In genomic region chr17:36869441-36869840, GRCh38 we compare ENCODE assay signal across 24 cellular contexts.
A peak's percentile ranks its signal among the peaks of the same experiment; 100 is the strongest.
DNase-seq lines count a peak whose midpoint lies in the region; ATAC-seq, FAIRE-seq and TF ChIP-seq lines count a peak whose summit lies in the region.
"Had no signal": no experiment of that assay in that cellular context is flagged by ENCODE, and none has a peak within 500 bp of the region (broad histone marks: within the 10 kb centered on the region; RNA-seq: fewer than 3 reads in every experiment).

No MANE protein-coding gene starts in this region.

- peak overlapping the region; percentile 6 for H2BK15ac ChIP-seq in H1 (ENCODE audit: low read length)
- H2BK15ac ChIP-seq in neuronal stem cell (ENCODE audit: low read length), result peak overlapping the region; percentile 2

- H4K5ac ChIP-seq in H1 (ENCODE audit: insufficient read length, low read depth, low read length), result no peak overlapping the region

- H3K27ac ChIP-seq in H1 (ENCODE audit: low read depth, low read length), result no peak overlapping the region
- H3K27ac ChIP-seq in neuronal stem cell (replicated peaks; ENCODE audit: low read length), result no peak overlapping the region
- H3K27ac ChIP-seq: BLaER1 treated with 17β-estradiol and CSF1 and Interleukin-3, amounts not matched to agents 10 nM and 100 nM; GM23248 had no signal

- CTCF ChIA-PET in H1 (lab: Charles Lee; ENCODE audit: partially characterized antibody), result interaction anchor here (1.0 to 2.5 kb wide), 4 partner anchors 25 to 178 kb away, joined by 3 to 17 read pairs (median 3); no protein-coding TSS in a partner anchor

- 84% methylated on average over 8 of the region's 8 CpGs; no CpG with 5 or more reads in 1 of the 2 experiments for WGBS in H1 (ENCODE audit: extremely low coverage in 1 of 2, insufficient coverage in 1 of 2, insufficient read length in 1 of 2, insufficient replicate concordance in 2 of 2, low coverage in 1 of 2, low lambda C conversion rate in 2 of 2, missing lambda C conversion rate in 1 of 2), 2 experiments
- WGBS in neuronal stem cell (ENCODE audit: extremely low coverage in 2 of 2, insufficient read length in 2 of 2, insufficient replicate concordance in 1 of 2), 2 donors, result no CpG with 5 or more reads among the region's 8 CpGs

- FAIRE-seq in H1 (lab: Jason Lieb, UNC), result no peak
- FAIRE-seq: A549, D721Med, G401.6, GM12892, GM19239, H54 had no signal

- H4K8ac ChIP-seq in H1 (ENCODE audit: extremely low read depth, insufficient read depth, low read length) (no peak overlapping the region), neuronal stem cell (ENCODE audit: low read depth, low read length) (no peak overlapping the region)

- no peak overlapping the region for H2AFZ ChIP-seq in H1 (ENCODE audit: low read length)
- H2AFZ ChIP-seq in neuronal stem cell (ENCODE audit: low read length), result no peak overlapping the region
- H2AFZ ChIP-seq: GM23248 had no signal

- H2BK12ac ChIP-seq in H1 (ENCODE audit: low read depth, low read length) (peak overlapping the region; percentile 5; the same call in 1 of the 2 replicates), neuronal stem cell (ENCODE audit: low read length) (peak overlapping the region; percentile 2)

- H3K79me1 ChIP-seq in H1 (ENCODE audit: low read depth, low read length), result no peaks in the 10 kb centered on the region
- no peaks in the 10 kb centered on the region for H3K79me1 ChIP-seq in neuronal stem cell (ENCODE audit: low read depth, low read length)

- H3K14ac ChIP-seq in H1 (ENCODE audit: insufficient read length) (no peak overlapping the region), neuronal stem cell (ENCODE audit: low read length) (no peak overlapping the region)

- H3K23ac ChIP-seq in H1 (ENCODE audit: insufficient read length) (no peak overlapping the region), neuronal stem cell (ENCODE audit: low read depth, low read length, poor library complexity) (peak overlapping the region; percentile 43)

- in situ Hi-C loops in G401 (cut with HindIII; ENCODE audit: low sequenced_read_pairs), result no loop called here

- TF ChIP-seq POLR2A in H1 (IDR thresholded peaks at IDR 0.05; ENCODE audit: control extremely low read depth in 1 of 2, low read depth in 2 of 2, low read length in 2 of 2), result no peak

- no peak overlapping the region for H2BK5ac ChIP-seq in H1 (ENCODE audit: low read depth, low read length)
- H2BK5ac ChIP-seq in neuronal stem cell (ENCODE audit: low read length), result peak overlapping the region; percentile 16

- no peak for TF ChIP-seq EP300 in H1 (IDR thresholded peaks at IDR 0.05; ENCODE audit: borderline replicate concordance in 1 of 2, low read depth in 2 of 2, low read length in 2 of 2)

- H4K91ac ChIP-seq in H1 (replicated peaks; ENCODE audit: insufficient read length, low read length), result no peak overlapping the region
- no peak overlapping the region for H4K91ac ChIP-seq in neuronal stem cell (ENCODE audit: low read depth, low read length, poor library complexity)

- H2BK120ac ChIP-seq in H1 (replicated peaks; ENCODE audit: low read depth, low read length) (no peak overlapping the region), neuronal stem cell (ENCODE audit: low read depth, low read length) (no peak overlapping the region)

- H3K9ac ChIP-seq in H1 (replicated peaks in 1 of 4; ENCODE audit: extremely low read depth in 1 of 4, low read depth in 3 of 4, low read length in 3 of 4), result no peak overlapping the region
- H3K9ac ChIP-seq in neuronal stem cell (ENCODE audit: low read depth, low read length, poor library complexity), result no peak overlapping the region
- H3K9ac ChIP-seq: BLaER1 treated with 17β-estradiol and CSF1 and Interleukin-3, amounts not matched to agents 10 nM and 100 nM; GM23248 had no signal

- no peaks in the 10 kb centered on the region for H3K36me3 ChIP-seq in H1 (ENCODE audit: control insufficient read depth in 2 of 4, insufficient read depth in 4 of 4, low read length in 3 of 4)
- H3K36me3 ChIP-seq in neuronal stem cell (replicated peaks in 1 of 2; ENCODE audit: control insufficient read depth in 2 of 2, insufficient read depth in 2 of 2, low read length in 2 of 2), result no peaks in the 10 kb centered on the region
- H3K36me3 ChIP-seq: BE2C; BLaER1 treated with 17β-estradiol and CSF1 and Interleukin-3, amounts not matched to agents 10 nM and 100 nM; HAP-1 had no signal

- H3K9me3 ChIP-seq in H1 (ENCODE audit: insufficient read depth in 2 of 2, low read depth in 1 of 2, low read length in 1 of 2), result no peaks in the 10 kb centered on the region
- no peaks in the 10 kb centered on the region for H3K9me3 ChIP-seq in neuronal stem cell (replicated peaks in 1 of 2; ENCODE audit: control insufficient read depth in 2 of 2, insufficient read depth in 1 of 2, low read depth in 1 of 2, low read length in 2 of 2)
- H3K9me3 ChIP-seq: A549, BE2C, HAP-1 had no signal

- POLR2A ChIA-PET in H1 (lab: Charles Lee; ENCODE audit: partially characterized antibody), result no interaction called here

- H3K4me1 ChIP-seq in H1 (replicated peaks in 1 of 4; ENCODE audit: control insufficient read depth in 3 of 4, insufficient read depth in 4 of 4, low read length in 3 of 4), result peaks cover 0 to 11% (median 8%) of the 10 kb centered on the region in 4 experiments; a peak in 6 of 7 replicates
- H3K4me1 ChIP-seq in neuronal stem cell (ENCODE audit: control insufficient read depth in 2 of 2, insufficient read depth in 1 of 2, low read depth in 1 of 2, low read length in 2 of 2), result peaks cover 0 to 12% of the 10 kb centered on the region in 2 donors
- H3K4me1 ChIP-seq: BE2C, HAP-1 had no signal

- H2BK20ac ChIP-seq in H1 (ENCODE audit: low read length), result 0 out of 2 replicates have a peak overlapping the region, but pooled peaks have one; percentile 52

- H3K23me2 ChIP-seq in H1 (ENCODE audit: low read depth, low read length), result no peaks in the 10 kb centered on the region

- DNase-seq in G401 (ENCODE audit: low spot score) (peak; percentile 33), NCI-H69 (lab: John Stamatoyannopoulos, UW) (peak; percentile 20), H1 (ENCODE audit: low read depth in 1 of 2, low spot score in 2 of 2) (no peak), neuronal stem cell (ENCODE audit: low spot score) (no peak)
- DNase-seq: 8988T; AML-193; BE2C; CD4-positive, alpha-beta T cell; CD8-positive, alpha-beta memory T cell; DMS 273 treated with DMSO at 0.1 percent for 48 hours; DMS79; GM23248; HFFc6 had no signal

- ATAC-seq in GM21515 (IDR thresholded peaks at IDR 0.05; ENCODE audit: unreplicated experiment), result no peak
- ATAC-seq in GM18868 (IDR thresholded peaks at IDR 0.05; ENCODE audit: unreplicated experiment), result no peak
- no peak for ATAC-seq in GM21619 (IDR thresholded peaks at IDR 0.05; ENCODE audit: unreplicated experiment)

- H3K4ac ChIP-seq in H1 (replicated peaks; ENCODE audit: insufficient read length, low read depth, low read length) (no peak overlapping the region), neuronal stem cell (ENCODE audit: low read length) (no peak overlapping the region)

- no peaks in the 10 kb centered on the region for H3K79me2 ChIP-seq in H1 (ENCODE audit: control insufficient read depth in 1 of 2, insufficient read depth in 2 of 2, low read length in 2 of 2)

- H3K27me3 ChIP-seq in H1 (replicated peaks in 1 of 4; ENCODE audit: control insufficient read depth in 3 of 4, extremely low read depth in 1 of 4, insufficient read depth in 3 of 4, low read length in 3 of 4) (no peaks in the 10 kb centered on the region; a peak in 1 of 7 replicates), neuronal stem cell (ENCODE audit: control insufficient read depth in 3 of 3, insufficient read depth in 3 of 3, low read depth in 1 of 3, low read length in 3 of 3) (peaks cover 0 to 17% (median 0%) of the 10 kb centered on the region in 3 experiments)
- H3K27me3 ChIP-seq: BE2C; BLaER1 treated with 17β-estradiol and CSF1 and Interleukin-3, amounts not matched to agents 10 nM and 100 nM had no signal

- H3K56ac ChIP-seq in H1 (replicated peaks; ENCODE audit: insufficient read length, low read depth, low read length), result no peak overlapping the region

- H2AK5ac ChIP-seq in H1 (ENCODE audit: low read depth, low read length) (no peak overlapping the region), neuronal stem cell (ENCODE audit: low read depth, low read length) (peak overlapping the region; percentile 48)

- H4K20me1 ChIP-seq in H1 (replicated peaks in 1 of 2; ENCODE audit: control insufficient read depth in 1 of 2, insufficient read depth in 2 of 2, low read length in 2 of 2), result no peaks in the 10 kb centered on the region

- no peak for TF ChIP-seq RAD21 in H1 (IDR thresholded peaks at IDR 0.05 in 1 of 2, conservative IDR thresholded peaks at IDR 0.05 in 1 of 2; ENCODE audit: low read depth in 2 of 2, low read length in 2 of 2)

- H3K18ac ChIP-seq in H1 (ENCODE audit: extremely low read depth, low read length) (no peak overlapping the region), neuronal stem cell (ENCODE audit: low read length) (peak overlapping the region; percentile 81)

- H3K4me2 ChIP-seq in H1 (ENCODE audit: insufficient read depth in 1 of 2, low read depth in 2 of 2, low read length in 2 of 2) (no peak overlapping the region), neuronal stem cell (ENCODE audit: insufficient read depth, low read length, poor library complexity, severe bottlenecking) (no peak overlapping the region)
- H3K4me2 ChIP-seq: A549 had no signal

- H3K4me3 ChIP-seq in H1 (ENCODE audit: extremely low read depth in 1 of 4, insufficient read depth in 2 of 4, low read depth in 3 of 4, low read length in 4 of 4), result no peak overlapping the region
- H3K4me3 ChIP-seq in neuronal stem cell (ENCODE audit: low read length in 2 of 2), result no peak overlapping the region
- H3K4me3 ChIP-seq: A549; BLaER1 treated with 17β-estradiol and CSF1 and Interleukin-3, amounts not matched to agents 10 nM and 100 nM; GM23248; HAP-1 had no signal

- TF ChIP-seq CTCF in H1 (IDR thresholded peaks at IDR 0.05; ENCODE audit: control extremely low read depth in 1 of 3, insufficient read depth in 1 of 3, low read depth in 1 of 3, low read length in 3 of 3), result no peak

TF ChIP-seq in H1, 55 proteins besides CTCF, POLR2A, EP300 and RAD21 (continues in another document):
- TF ChIP-seq EGR1 (IDR thresholded peaks at IDR 0.05; ENCODE audit: borderline replicate concordance, low read depth, low read length), result no peak
- TF ChIP-seq E2F6 (IDR thresholded peaks at IDR 0.05), result peak; percentile 47; the same call in 1 of the 2 replicates
- no peak for TF ChIP-seq SIX5 (IDR thresholded peaks at IDR 0.05; ENCODE audit: low read depth, low read length)
- 0 out of 2 replicates have a peak, but pooled peaks have one; percentile 21 for TF ChIP-seq MAX (IDR thresholded peaks at IDR 0.05)
- no peak for TF ChIP-seq TEAD4 (IDR thresholded peaks at IDR 0.05; ENCODE audit: low read depth, low read length)
- TF ChIP-seq CHD1 (IDR thresholded peaks at IDR 0.05; ENCODE audit: low read depth, low read length), result no peak

Comparison
In these comparisons a context has a peak if more than half of its experiments do, and no peak if none do; other contexts are left out.
1. DNase-seq: peak in G401 (single experiment) and NCI-H69 (single experiment); none in H1 (0 of 2) and neuronal stem cell (single experiment).